In genomic region chr2:61065706-61066688, GRCh38 we compare ENCODE assay signal across 1 cellular context.
TF ChIP-seq lines count a peak whose summit lies in the region.

Gene SANBR (plus strand): TSS chr2:61065871. CDS start chr2:61070351, 4,480 bp downstream.

TF ChIP-seq in HepG2, 621 proteins besides CTCF, POLR2A, EP300 and RAD21 (continued from another document):
- no peak for TF ChIP-seq SSRP1 (CRISPR knock-in tag; IDR thresholded peaks at IDR 0.05)
- TF ChIP-seq RNF2 (conservative IDR thresholded peaks at IDR 0.05; ENCODE audit: low read depth): peak; percentile 80; the same call in 1 of the 2 replicates
- peak; percentile 79 for TF ChIP-seq ZNF883 (CRISPR knock-in tag; IDR thresholded peaks at IDR 0.05; ENCODE audit: not compliant biosample characterization)
- peak; percentile 89 for TF ChIP-seq SKI (IDR thresholded peaks at IDR 0.05; ENCODE audit: partially characterized antibody)
- TF ChIP-seq LBX2 (CRISPR knock-in tag; IDR thresholded peaks at IDR 0.05; ENCODE audit: borderline replicate concordance): no peak
- TF ChIP-seq KAT2B (IDR thresholded peaks at IDR 0.05; ENCODE audit: borderline replicate concordance, low read depth, low read length): no peak
- peak; percentile 59 for TF ChIP-seq THAP11 (CRISPR knock-in tag; IDR thresholded peaks at IDR 0.05)
- TF ChIP-seq HDAC1 (CRISPR knock-in tag; IDR thresholded peaks at IDR 0.05): peak; percentile 27; the same call in 1 of the 2 replicates
- TF ChIP-seq SKIL (CRISPR knock-in tag; IDR thresholded peaks at IDR 0.05; ENCODE audit: borderline replicate concordance): peak; percentile 48; the same call in 1 of the 2 replicates
- TF ChIP-seq BRF2 (CRISPR knock-in tag; IDR thresholded peaks at IDR 0.05): no peak
- no peak for TF ChIP-seq PLSCR1 (CRISPR knock-in tag; IDR thresholded peaks at IDR 0.05; ENCODE audit: borderline replicate concordance)
- TF ChIP-seq ETV6 (CRISPR knock-in tag; conservative IDR thresholded peaks at IDR 0.05): no peak; the same call in 1 of the 2 replicates
- no peak for TF ChIP-seq NFE2 (CRISPR knock-in tag; IDR thresholded peaks at IDR 0.05)
- peak; percentile 82 for TF ChIP-seq ELF3 (CRISPR knock-in tag; IDR thresholded peaks at IDR 0.05)
- TF ChIP-seq TBL1XR1 (IDR thresholded peaks at IDR 0.05; ENCODE audit: borderline replicate concordance, low read length, partially characterized antibody): no peak
- TF ChIP-seq ZNF24 (IDR thresholded peaks at IDR 0.05): no peak
- peak; percentile 72 for TF ChIP-seq ESRRA (CRISPR knock-in tag; IDR thresholded peaks at IDR 0.05; ENCODE audit: low read depth)
- TF ChIP-seq BCL3 (CRISPR knock-in tag; IDR thresholded peaks at IDR 0.05): peak; percentile 78
- peak; percentile 76; the same call in 1 of the 2 replicates for TF ChIP-seq MXD1 (CRISPR knock-in tag; IDR thresholded peaks at IDR 0.05)
- TF ChIP-seq ZFYVE20 (CRISPR knock-in tag; IDR thresholded peaks at IDR 0.05; ENCODE audit: borderline replicate concordance, low read depth): peak; percentile 78; the same call in 1 of the 2 replicates
- peak; percentile 83 for TF ChIP-seq ZFY (CRISPR knock-in tag; IDR thresholded peaks at IDR 0.05)
- TF ChIP-seq ZNF549 (CRISPR knock-in tag; IDR thresholded peaks at IDR 0.05): no peak
- no peak for TF ChIP-seq NR3C1 (CRISPR knock-in tag; IDR thresholded peaks at IDR 0.05)
- no peak for TF ChIP-seq ZNF296 (CRISPR knock-in tag; conservative IDR thresholded peaks at IDR 0.05)
- no peak for TF ChIP-seq ZNF713 (CRISPR knock-in tag; IDR thresholded peaks at IDR 0.05)
- TF ChIP-seq CREM (IDR thresholded peaks at IDR 0.05): no peak
- no peak for TF ChIP-seq CREM (CRISPR knock-in tag; IDR thresholded peaks at IDR 0.05)
- TF ChIP-seq ARID5B (CRISPR knock-in tag; IDR thresholded peaks at IDR 0.05): peak; percentile 43; the same call in 1 of the 2 replicates
- no peak for TF ChIP-seq MATR3 (CRISPR knock-in tag; IDR thresholded peaks at IDR 0.05)
- TF ChIP-seq ZNF121 (CRISPR knock-in tag; IDR thresholded peaks at IDR 0.05): peak; percentile 24; the same call in 1 of the 2 replicates
- TF ChIP-seq ZNF354B (CRISPR knock-in tag; IDR thresholded peaks at IDR 0.05): no peak
- peak; percentile 26 for TF ChIP-seq ZHX1 (CRISPR knock-in tag; IDR thresholded peaks at IDR 0.05; ENCODE audit: low read depth)
- TF ChIP-seq PBX2 (CRISPR knock-in tag; IDR thresholded peaks at IDR 0.05): no peak
- no peak for TF ChIP-seq ZNF317 (CRISPR knock-in tag; IDR thresholded peaks at IDR 0.05)
- no peak for TF ChIP-seq ZNF552 (CRISPR knock-in tag; IDR thresholded peaks at IDR 0.05; ENCODE audit: borderline replicate concordance)
- peak; percentile 48 for TF ChIP-seq PHF20 (CRISPR knock-in tag; IDR thresholded peaks at IDR 0.05)
- no peak for TF ChIP-seq EZH2 (conservative IDR thresholded peaks at IDR 0.05; ENCODE audit: low read depth, low read length)
- TF ChIP-seq TCF7L2 (IDR thresholded peaks at IDR 0.05; ENCODE audit: low read depth, low read length): no peak
- TF ChIP-seq ZNF513 (CRISPR knock-in tag; conservative IDR thresholded peaks at IDR 0.05): no peak
- no peak; the same call in 1 of the 2 replicates for TF ChIP-seq ZBTB20 (CRISPR knock-in tag; IDR thresholded peaks at IDR 0.05; ENCODE audit: borderline replicate concordance, low read depth)
- TF ChIP-seq BCLAF1 (IDR thresholded peaks at IDR 0.05): no peak
- TF ChIP-seq PCBP1 (IDR thresholded peaks at IDR 0.05; ENCODE audit: borderline replicate concordance, low read depth, low read length): no peak
- TF ChIP-seq PAF1 (CRISPR knock-in tag; IDR thresholded peaks at IDR 0.05): no peak
